In the genomic region with DNA sequence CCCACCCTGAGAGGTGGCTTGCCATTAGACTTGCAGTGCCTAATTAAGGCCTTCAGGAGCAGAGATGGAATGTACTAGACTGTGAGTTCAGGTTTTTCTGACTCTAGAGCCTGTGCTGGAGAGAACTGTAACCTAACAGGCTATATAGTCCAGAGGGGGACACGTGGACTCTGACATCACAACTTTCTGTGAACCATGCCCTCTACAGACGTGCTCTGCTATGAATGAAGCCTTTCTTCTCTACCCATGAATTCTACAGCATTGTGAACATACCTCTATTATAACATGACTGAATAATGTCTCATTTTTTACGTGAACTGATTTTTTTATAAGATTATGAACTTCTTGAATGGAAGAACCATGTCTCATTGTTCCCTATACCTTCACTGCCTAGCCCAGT, we compare ENCODE assay signal across 28 cellular contexts.
"Had no signal": no experiment of that assay in that cellular context is flagged by ENCODE, and none has a peak within 500 bp of the region (broad histone marks: within the 10 kb centered on the region; RNA-seq: fewer than 3 reads in every experiment).

No MANE protein-coding gene starts in this region.

- H3K36me3 Mint-ChIP-seq: activated naive CD8-positive, alpha-beta T cell; naive B cell had no signal

- H3K27ac Mint-ChIP-seq: activated naive CD8-positive, alpha-beta T cell; activated T-helper 17 cell treated with anti-CD3 and anti-CD28 coated beads, Interleukin-2, amount 50 U/mL, for 72 hours; effector memory CD8-positive, alpha-beta T cell; naive B cell; stimulated activated naive CD8-positive, alpha-beta T cell treated with anti-CD3 and anti-CD28 coated beads, Interleukin-15, Interleukin-2, amounts not matched to agents 100 ng/mL and 50 ng/mL, for 24 hours; WTC11 had no signal

- ATAC-seq: activated T-helper 17 cell treated with anti-CD3 and anti-CD28 coated beads, Interleukin-2, amount 50 U/mL, for 72 hours; effector memory CD8-positive, alpha-beta T cell; gastroesophageal sphincter; mucosa of descending colon; WTC11 had no signal

- H3K27me3 ChIP-seq: adrenal gland, ascending aorta, breast epithelium, dorsolateral prefrontal cortex, esophagus squamous epithelium, gastroesophageal sphincter, sigmoid colon, thyroid gland had no signal

- DNase-seq: activated naive CD4-positive, alpha-beta T cell; activated T-cell treated with anti-CD3 and anti-CD28 coated beads, Interleukin-2, amount 50 U/mL, for 1 hour; adrenal gland; dorsolateral prefrontal cortex; effector memory CD8-positive, alpha-beta T cell; esophagus squamous epithelium; head of caudate nucleus; hypothalamus; mesendoderm; mucosa of descending colon; naive B cell; nucleus accumbens; posterior cingulate gyrus; sigmoid colon; stimulated activated CD4-positive, alpha-beta T cell treated with anti-CD3 and anti-CD28 coated beads, Interleukin-4, amount 100 ng/mL, for 4 hours; substantia nigra; T-helper 1 cell; T-helper 9 cell; thyroid gland had no signal

- H3K27me3 Mint-ChIP-seq: activated naive CD8-positive, alpha-beta T cell; activated T-helper 17 cell treated with anti-CD3 and anti-CD28 coated beads, Interleukin-2, amount 50 U/mL, for 72 hours; central memory CD8-positive, alpha-beta T cell; effector memory CD8-positive, alpha-beta T cell; naive B cell; stimulated activated naive CD8-positive, alpha-beta T cell treated with anti-CD3 and anti-CD28 coated beads, Interleukin-15, Interleukin-2, amounts not matched to agents 100 ng/mL and 50 ng/mL, for 24 hours had no signal

- H3K4me1 Mint-ChIP-seq: activated T-helper 17 cell treated with anti-CD3 and anti-CD28 coated beads, Interleukin-2, amount 50 U/mL, for 72 hours; central memory CD8-positive, alpha-beta T cell; naive B cell had no signal

- H3K4me1 ChIP-seq: adrenal gland, ascending aorta, breast epithelium, esophagus squamous epithelium, gastroesophageal sphincter, sigmoid colon, thyroid gland had no signal

- H3K4me3 ChIP-seq: adrenal gland, ascending aorta, breast epithelium, dorsolateral prefrontal cortex, esophagus squamous epithelium, gastroesophageal sphincter, mucosa of descending colon, sigmoid colon, thyroid gland had no signal

- H3K9me3 ChIP-seq: adrenal gland, ascending aorta, breast epithelium, esophagus squamous epithelium, gastroesophageal sphincter, mucosa of descending colon, sigmoid colon, thyroid gland had no signal

- FAIRE-seq: colon had no signal

- H3K36me3 ChIP-seq: adrenal gland had no signal

- H3K27ac ChIP-seq: adrenal gland, ascending aorta, breast epithelium, dorsolateral prefrontal cortex, esophagus squamous epithelium, gastroesophageal sphincter, sigmoid colon, thyroid gland had no signal

- H3K9me3 Mint-ChIP-seq: activated T-helper 17 cell treated with anti-CD3 and anti-CD28 coated beads, Interleukin-2, amount 50 U/mL, for 72 hours; central memory CD8-positive, alpha-beta T cell; effector memory CD8-positive, alpha-beta T cell; stimulated activated naive CD8-positive, alpha-beta T cell treated with anti-CD3 and anti-CD28 coated beads, Interleukin-15, Interleukin-2, amounts not matched to agents 100 ng/mL and 50 ng/mL, for 24 hours; WTC11 had no signal

- H3K4me3 Mint-ChIP-seq: activated naive CD8-positive, alpha-beta T cell; activated T-helper 17 cell treated with anti-CD3 and anti-CD28 coated beads, Interleukin-2, amount 50 U/mL, for 72 hours; central memory CD8-positive, alpha-beta T cell; effector memory CD8-positive, alpha-beta T cell; naive B cell; stimulated activated naive CD8-positive, alpha-beta T cell treated with anti-CD3 and anti-CD28 coated beads, Interleukin-15, Interleukin-2, amounts not matched to agents 100 ng/mL and 50 ng/mL, for 24 hours; WTC11 had no signal
